ENCODE assay signal across 20 cellular contexts in genomic region chr17:427327-427726, GRCh38.
"Had no signal": no experiment of that assay in that cellular context is flagged by ENCODE, and none has a peak within 500 bp of the region (broad histone marks: within the 10 kb centered on the region; RNA-seq: fewer than 3 reads in every experiment).

No MANE protein-coding gene starts in this region.

- H3K27me3 Mint-ChIP-seq: activated naive CD4-positive, alpha-beta T cell treated with anti-CD3 and anti-CD28 coated beads, Interleukin-2, amount 50 U/mL, for 24 hours had no signal

- DNase-seq: activated CD4-positive, alpha-beta T cell treated with anti-CD3 and anti-CD28 coated beads, Interleukin-2, amount 50 U/mL, for 4 hours; anterior cingulate cortex; body of pancreas; cortex of kidney; heart left ventricle; midbrain; natural killer cell; occipital lobe; right lobe of liver; stimulated activated CD4-positive, alpha-beta T cell treated with anti-CD3 and anti-CD28 coated beads, Interleukin-1b, Interleukin-23, amount 100 ng/mL, for 48 hours; stomach; T-helper 1 cell; WERI-Rb-1 had no signal

- ATAC-seq: body of pancreas, gastroesophageal sphincter, heart left ventricle, natural killer cell, right lobe of liver had no signal

- H3K4me1 Mint-ChIP-seq: activated naive CD4-positive, alpha-beta T cell treated with anti-CD3 and anti-CD28 coated beads, Interleukin-2, amount 50 U/mL, for 24 hours; natural killer cell had no signal

- H3K36me3 Mint-ChIP-seq: activated naive CD4-positive, alpha-beta T cell treated with anti-CD3 and anti-CD28 coated beads, Interleukin-2, amount 50 U/mL, for 24 hours; natural killer cell had no signal

- H3K4me3 Mint-ChIP-seq: activated naive CD4-positive, alpha-beta T cell treated with anti-CD3 and anti-CD28 coated beads, Interleukin-2, amount 50 U/mL, for 24 hours; natural killer cell had no signal

- H3K36me3 ChIP-seq: cardiac muscle cell, gastroesophageal sphincter, heart left ventricle, right lobe of liver, stomach, suprapubic skin, tibial nerve, WERI-Rb-1 had no signal

- H3K4me3 ChIP-seq: body of pancreas, cardiac muscle cell, gastroesophageal sphincter, heart left ventricle, right lobe of liver, skin epidermis, stomach, suprapubic skin, tibial nerve had no signal

- H3K27me3 ChIP-seq: body of pancreas, cardiac muscle cell, heart left ventricle, right lobe of liver, suprapubic skin, tibial nerve had no signal

- H3K27ac ChIP-seq: body of pancreas, cardiac muscle cell, epithelial cell of prostate, gastroesophageal sphincter, heart left ventricle, right lobe of liver, skin epidermis, stomach, suprapubic skin, tibial nerve, WERI-Rb-1 had no signal

- H3K9me3 Mint-ChIP-seq: activated naive CD4-positive, alpha-beta T cell treated with anti-CD3 and anti-CD28 coated beads, Interleukin-2, amount 50 U/mL, for 24 hours had no signal

- H3K4me1 ChIP-seq: body of pancreas, gastroesophageal sphincter, heart left ventricle, right lobe of liver, stomach, suprapubic skin, tibial nerve had no signal

- H3K27ac Mint-ChIP-seq: activated naive CD4-positive, alpha-beta T cell treated with anti-CD3 and anti-CD28 coated beads, Interleukin-2, amount 50 U/mL, for 24 hours; natural killer cell had no signal
